Comparison of ENCODE assay signal across 10 cellular contexts in genomic region chr22:35785181-35785923, GRCh38.
DNase-seq lines count a peak whose midpoint lies in the region; ATAC-seq and TF ChIP-seq lines count a peak whose summit lies in the region.
"Had no signal": no experiment of that assay in that cellular context is flagged by ENCODE, and none has a peak within 500 bp of the region (broad histone marks: within the 10 kb centered on the region; RNA-seq: fewer than 3 reads in every experiment).

No MANE protein-coding gene starts in this region.

- H3K9me3 Mint-ChIP-seq in MCF 10A (ENCODE audit: unreplicated experiment): no peaks in the 10 kb centered on the region
- H3K9me3 Mint-ChIP-seq: nephron had no signal

- 77% methylated on average over 4 of the region's 4 CpGs for WGBS in right lobe of liver (ENCODE audit: insufficient coverage, low coverage, low lambda C conversion rate, missing lambda C conversion rate)

- ATAC-seq in SK-N-SH treated with all-trans-retinoic acid at 6 μM for 48 hours (peak; percentile 60), right lobe of liver (no peak)

- CTCF ChIA-PET in MCF 10A (lab: Yijun Ruan, JAX): interaction anchor here (1.1 to 1.7 kb wide), 3 partner anchors 24 to 280 kb away, joined by 3 to 7 read pairs (median 5); no protein-coding TSS in a partner anchor

- H3K27me3 ChIP-seq in breast epithelium: no peaks in the 10 kb centered on the region
- H3K27me3 ChIP-seq in skeletal muscle tissue (ENCODE audit: control insufficient read depth in 3 of 3, insufficient read depth in 3 of 3, low read length in 3 of 3): no peaks in the 10 kb centered on the region
- H3K27me3 ChIP-seq in right lobe of liver: no peaks in the 10 kb centered on the region

- intact Hi-C loops in MCF 10A (cut with micrococcal nuclease): loop anchor here (2.0 kb wide), 1 partner anchor 53 kb away; no protein-coding TSS in a partner anchor
- intact Hi-C loops in breast epithelium (cut with DNase I; ENCODE audit: low total_unique reads): no loop called here
- intact Hi-C loops in right lobe of liver (cut with DNase I): no loop called here

- H3K9ac ChIP-seq in skeletal muscle tissue (ENCODE audit: low read depth in 1 of 3, low read length in 3 of 3): no peak overlapping the region

- H3K4me3 ChIP-seq in breast epithelium (no peak overlapping the region), fibroblast of the aortic adventitia (ENCODE audit: low read depth, low read length) (no peak overlapping the region), skeletal muscle tissue (ENCODE audit: low read length in 3 of 3) (no peak overlapping the region), right lobe of liver (no peak overlapping the region)

- peaks cover 32% of the 10 kb centered on the region for H3K36me3 Mint-ChIP-seq in MCF 10A (ENCODE audit: insufficient read depth, unreplicated experiment)

- H3K27ac ChIP-seq in breast epithelium: peak overlapping the region in 1 of 2 donors; percentile 26
- H3K27ac ChIP-seq in skeletal muscle tissue (ENCODE audit: low read depth, low read length): peak overlapping the region; percentile 10
- H3K27ac ChIP-seq in right lobe of liver: no peak overlapping the region

- POLR2A ChIA-PET in MCF 10A (lab: Yijun Ruan, JAX): interaction anchor here (0.6 to 2.5 kb wide), 8 partner anchors 9 to 244 kb away, joined by 3 to 9 read pairs (median 3); partner anchors contain the start of gene RBFOX2

- no peak for TF ChIP-seq CTCF in MCF 10A (IDR thresholded peaks at IDR 0.05; ENCODE audit: unreplicated experiment)
- no peak for TF ChIP-seq CTCF in breast epithelium (IDR thresholded peaks at IDR 0.05)
- no peak for TF ChIP-seq CTCF in fibroblast of the aortic adventitia (IDR thresholded peaks at IDR 0.05; ENCODE audit: insufficient read depth, low read length)
- no peak for TF ChIP-seq CTCF in right lobe of liver (IDR thresholded peaks at IDR 0.05)

- H3K36me3 ChIP-seq in breast epithelium (no peaks in the 10 kb centered on the region), skeletal muscle tissue (ENCODE audit: control insufficient read depth in 3 of 3, insufficient read depth in 3 of 3, low read length in 3 of 3) (peaks cover 7 to 13% (median 9%) of the 10 kb centered on the region in 3 donors), right lobe of liver (peaks cover 0 to 9% (median 0%) of the 10 kb centered on the region in 4 donors)

- peaks cover 31% of the 10 kb centered on the region for H3K4me1 Mint-ChIP-seq in MCF 10A (ENCODE audit: insufficient read depth, unreplicated experiment)

- DNase-seq in MCF 10A (ENCODE audit: unreplicated experiment) (peak; percentile 36), breast epithelium (ENCODE audit: low spot score in 2 of 2) (no peak), fibroblast of the aortic adventitia (ENCODE audit: low read depth) (peak; percentile 67), right lobe of liver (no peak), NCI-H128 (lab: John Stamatoyannopoulos, UW; ENCODE audit: unreplicated experiment) (no peak), NCI-H1048 (lab: John Stamatoyannopoulos, UW) (no peak)
- DNase-seq: KG1 had no signal

- no TSS peak for BruUV-seq in MCF 10A (replicated peaks; lab: Mats Ljungman, UMichigan)

- H3K4me3 Mint-ChIP-seq in MCF 10A (ENCODE audit: unreplicated experiment): no peak overlapping the region
- H3K4me3 Mint-ChIP-seq: nephron had no signal

- TF ChIP-seq POLR2A in breast epithelium (IDR thresholded peaks at IDR 0.05) (no peak), right lobe of liver (IDR thresholded peaks at IDR 0.05) (no peak)

- H3K27me3 Mint-ChIP-seq in MCF 10A (ENCODE audit: insufficient read depth, unreplicated experiment): no peaks in the 10 kb centered on the region

- H3K4me1 ChIP-seq in breast epithelium (no peaks in the 10 kb centered on the region), skeletal muscle tissue (ENCODE audit: control insufficient read depth in 3 of 3, insufficient read depth in 3 of 3, low read length in 3 of 3) (peaks cover 30 to 45% (median 33%) of the 10 kb centered on the region in 3 donors), right lobe of liver (no peaks in the 10 kb centered on the region)

- peak overlapping the region; percentile 42 for H3K27ac Mint-ChIP-seq in MCF 10A (ENCODE audit: low read depth, unreplicated experiment)

- H3K9me3 ChIP-seq in breast epithelium (no peaks in the 10 kb centered on the region), skeletal muscle tissue (ENCODE audit: control insufficient read depth in 3 of 3, low read length in 3 of 3) (no peaks in the 10 kb centered on the region), right lobe of liver (no peaks in the 10 kb centered on the region)

TF ChIP-seq in SK-N-SH treated with all-trans-retinoic acid at 6 μM for 48 hours, 23 proteins besides CTCF, POLR2A, EP300 and RAD21:
- no peak for TF ChIP-seq ZFP3 (CRISPR knock-in tag; IDR thresholded peaks at IDR 0.05)
- TF ChIP-seq ZFP30 (CRISPR knock-in tag; IDR thresholded peaks at IDR 0.05): no peak
- no peak for TF ChIP-seq PATZ1 (CRISPR knock-in tag; IDR thresholded peaks at IDR 0.05; ENCODE audit: borderline replicate concordance)
- TF ChIP-seq ZNF565 (CRISPR knock-in tag; conservative IDR thresholded peaks at IDR 0.05; ENCODE audit: low read depth): no peak
- no peak for TF ChIP-seq ZNF8 (CRISPR knock-in tag; IDR thresholded peaks at IDR 0.05)
- TF ChIP-seq ISL1 (CRISPR knock-in tag; IDR thresholded peaks at IDR 0.05): peak; percentile 33
- TF ChIP-seq PPARA (CRISPR knock-in tag; IDR thresholded peaks at IDR 0.05; ENCODE audit: borderline replicate concordance): no peak

Comparison
In these comparisons a context has a peak if more than half of its experiments do, and no peak if none do; other contexts are left out.
1. DNase-seq: peak in MCF 10A (single experiment) and fibroblast of the aortic adventitia (single experiment); none in breast epithelium (0 of 2), right lobe of liver (0 of 3), NCI-H128 (single experiment) and NCI-H1048 (single experiment).